In genomic region chr18:39205565-39205964, GRCh38 we compare ENCODE assay signal across 27 cellular contexts.
A peak's percentile ranks its signal among the peaks of the same experiment; 100 is the strongest.
DNase-seq lines count a peak whose midpoint lies in the region; ATAC-seq, FAIRE-seq and TF ChIP-seq lines count a peak whose summit lies in the region.
"Had no signal": no experiment of that assay in that cellular context is flagged by ENCODE, and none has a peak within 500 bp of the region (broad histone marks: within the 10 kb centered on the region; RNA-seq: fewer than 3 reads in every experiment).

No MANE protein-coding gene starts in this region.

- no peaks in the 10 kb centered on the region for H3K27me3 Mint-ChIP-seq in astrocyte (ENCODE audit: low read depth, unreplicated experiment)
- H3K27me3 Mint-ChIP-seq: stimulated activated naive CD8-positive, alpha-beta T cell treated with anti-CD3 and anti-CD28 coated beads, Interleukin-15, amount 100 ng/mL, for 72 hours had no signal

- no peaks in the 10 kb centered on the region for H3K79me2 ChIP-seq in astrocyte (ENCODE audit: insufficient read depth, low read length)

- H3K4me2 ChIP-seq in astrocyte (ENCODE audit: low read length) = peak overlapping the region; percentile 53

- TF ChIP-seq CTCF in astrocyte (IDR thresholded peaks at IDR 0.05; ENCODE audit: insufficient read depth, low read depth, low read length) = no peak
- TF ChIP-seq CTCF in gastrocnemius medialis (IDR thresholded peaks at IDR 0.05 in 4 of 5, conservative IDR thresholded peaks at IDR 0.05 in 1 of 5) = no peak

- H3K4me3 ChIP-seq in astrocyte (ENCODE audit: insufficient read depth, low read depth, low read length) (no peak overlapping the region), gastrocnemius medialis (no peak overlapping the region)
- H3K4me3 ChIP-seq: SJSA1, skin epidermis, thyroid gland had no signal

- peaks cover 5% of the 10 kb centered on the region for H3K4me1 Mint-ChIP-seq in astrocyte (ENCODE audit: low read depth, unreplicated experiment)
- H3K4me1 Mint-ChIP-seq: natural killer cell; stimulated activated naive CD8-positive, alpha-beta T cell treated with anti-CD3 and anti-CD28 coated beads, Interleukin-15, amount 100 ng/mL, for 72 hours had no signal

- no peaks in the 10 kb centered on the region for H3K9me3 Mint-ChIP-seq in astrocyte (ENCODE audit: unreplicated experiment)
- H3K9me3 Mint-ChIP-seq: activated T-helper 1 cell treated with anti-CD3 and anti-CD28 coated beads, Interleukin-12 subunit alpha, Interleukin-12 subunit beta, Interleukin-2, Interleukin-4 antibody, amounts not matched to agents 30 ng/mL and 10 ng/mL and 1 ng/mL, durations not matched to agents 14 hours and 24 hours and 36 hours; stimulated activated naive CD8-positive, alpha-beta T cell treated with anti-CD3 and anti-CD28 coated beads, Interleukin-15, amount 100 ng/mL, for 72 hours had no signal

- no peak for TF ChIP-seq POLR2A in gastrocnemius medialis (IDR thresholded peaks at IDR 0.05)

- no peaks in the 10 kb centered on the region for H3K36me3 ChIP-seq in astrocyte (ENCODE audit: insufficient read depth, low read length)
- H3K36me3 ChIP-seq in gastrocnemius medialis = no peaks in the 10 kb centered on the region
- H3K36me3 ChIP-seq: SJSA1, thyroid gland had no signal

- no peaks in the 10 kb centered on the region for H4K20me1 ChIP-seq in astrocyte (ENCODE audit: insufficient read depth, low read length)

- peak overlapping the region; percentile 76 for H3K27ac Mint-ChIP-seq in astrocyte (ENCODE audit: unreplicated experiment)
- H3K27ac Mint-ChIP-seq: activated T-helper 1 cell treated with anti-CD3 and anti-CD28 coated beads, Interleukin-12 subunit alpha, Interleukin-12 subunit beta, Interleukin-2, Interleukin-4 antibody, amounts not matched to agents 30 ng/mL and 10 ng/mL and 1 ng/mL, durations not matched to agents 14 hours and 24 hours and 36 hours; natural killer cell; stimulated activated naive CD8-positive, alpha-beta T cell treated with anti-CD3 and anti-CD28 coated beads, Interleukin-15, amount 100 ng/mL, for 72 hours had no signal

- no peak overlapping the region for H3K27ac ChIP-seq in astrocyte (ENCODE audit: low read depth, low read length)
- no peak overlapping the region for H3K27ac ChIP-seq in gastrocnemius medialis
- H3K27ac ChIP-seq: C4-2B, SJSA1, skin epidermis, thyroid gland had no signal

- H3K4me1 ChIP-seq in astrocyte (ENCODE audit: insufficient read depth, low read length) (no peaks in the 10 kb centered on the region), gastrocnemius medialis (no peaks in the 10 kb centered on the region)
- H3K4me1 ChIP-seq: SJSA1, thyroid gland had no signal

- DNase-seq in astrocyte (ENCODE audit: low read depth) (peak; percentile 10), left colon (no peak), LoVo (ENCODE audit: low spot score) (no peak), RKO (ENCODE audit: low spot score) (no peak), gastrocnemius medialis (no peak), SHP77 treated with DMSO at 0.1 percent for 48 hours (lab: John Stamatoyannopoulos, UW) (no peak)
- DNase-seq: activated CD4-positive, CD25-positive, alpha-beta regulatory T cell; activated CD8-positive, alpha-beta memory T cell treated with anti-CD3 and anti-CD28 coated beads, Interleukin-2, amount 50 U/mL, for 4 hours; activated naive CD4-positive, alpha-beta T cell treated with anti-CD3 and anti-CD28 coated beads, Interleukin-2, amount 50 U/mL, for 16 hours; EL; islet precursor cell; natural killer cell; NCI-H1048; NCI-H187 treated with DMSO at 0.1 percent for 48 hours; NCI-H524 treated with DMSO at 0.1 percent for 48 hours; occipital lobe; stimulated activated naive CD8-positive, alpha-beta T cell treated with anti-CD3 and anti-CD28 coated beads, Interleukin-15, amount 100 ng/mL, for 72 hours; T-helper 1 cell; thyroid gland had no signal

- intact Hi-C loops in left colon (cut with DNase I, micrococcal nuclease) = no loop called here
- intact Hi-C loops in gastrocnemius medialis (cut with DNase I; ENCODE audit: low total_unique reads) = no loop called here

- ATAC-seq in GM19324 (IDR thresholded peaks at IDR 0.05; ENCODE audit: low FRiP score, unreplicated experiment) (peak; percentile 58), HG02798 (IDR thresholded peaks at IDR 0.05; ENCODE audit: poor library complexity, unreplicated experiment) (peak; percentile 51), left colon (peak; percentile 94), gastrocnemius medialis (no peak)
- ATAC-seq: HCT116; natural killer cell; stimulated activated naive CD8-positive, alpha-beta T cell treated with anti-CD3 and anti-CD28 coated beads, Interleukin-15, amount 100 ng/mL, for 72 hours had no signal

- H3K9ac ChIP-seq in astrocyte (ENCODE audit: low read length) = peak overlapping the region; percentile 34

- H2AFZ ChIP-seq in astrocyte (ENCODE audit: low read depth, low read length) = peak overlapping the region; percentile 67

- peaks cover 3% of the 10 kb centered on the region for H3K9me3 ChIP-seq in astrocyte (ENCODE audit: insufficient read depth, low read depth, low read length)
- H3K9me3 ChIP-seq in gastrocnemius medialis = no peaks in the 10 kb centered on the region
- H3K9me3 ChIP-seq: thyroid gland had no signal

- no peak for FAIRE-seq in astrocyte (lab: Jason Lieb, UNC)
- FAIRE-seq: GM19239 had no signal

- in situ Hi-C loops in gastrocnemius medialis (cut with MboI; ENCODE audit: low sequenced_read_pairs in 4 of 4) = no loop called here

- no peak overlapping the region for H3K4me3 Mint-ChIP-seq in astrocyte (ENCODE audit: unreplicated experiment)
- H3K4me3 Mint-ChIP-seq: activated T-helper 1 cell treated with anti-CD3 and anti-CD28 coated beads, Interleukin-12 subunit alpha, Interleukin-12 subunit beta, Interleukin-2, Interleukin-4 antibody, amounts not matched to agents 30 ng/mL and 10 ng/mL and 1 ng/mL, durations not matched to agents 14 hours and 24 hours and 36 hours; natural killer cell; stimulated activated naive CD8-positive, alpha-beta T cell treated with anti-CD3 and anti-CD28 coated beads, Interleukin-15, amount 100 ng/mL, for 72 hours had no signal

- no peaks in the 10 kb centered on the region for H3K36me3 Mint-ChIP-seq in astrocyte (ENCODE audit: low read depth, unreplicated experiment)
- H3K36me3 Mint-ChIP-seq: natural killer cell had no signal

- H3K27me3 ChIP-seq in astrocyte (ENCODE audit: insufficient read depth, low read length) (no peaks in the 10 kb centered on the region), gastrocnemius medialis (no peaks in the 10 kb centered on the region)
- H3K27me3 ChIP-seq: SJSA1, thyroid gland had no signal

Comparison
In these comparisons a context has a peak if more than half of its experiments do, and no peak if none do; other contexts are left out.
1. ATAC-seq: peak in GM19324 (single experiment), HG02798 (single experiment) and left colon (single experiment); none in gastrocnemius medialis (0 of 2).